1 cellular context compared by ENCODE assay signal in genomic region chr9:128688501-128689292, GRCh38.
A peak's percentile ranks its signal among the peaks of the same experiment; 100 is the strongest.
TF ChIP-seq lines count a peak whose summit lies in the region.

A gene with protein sequence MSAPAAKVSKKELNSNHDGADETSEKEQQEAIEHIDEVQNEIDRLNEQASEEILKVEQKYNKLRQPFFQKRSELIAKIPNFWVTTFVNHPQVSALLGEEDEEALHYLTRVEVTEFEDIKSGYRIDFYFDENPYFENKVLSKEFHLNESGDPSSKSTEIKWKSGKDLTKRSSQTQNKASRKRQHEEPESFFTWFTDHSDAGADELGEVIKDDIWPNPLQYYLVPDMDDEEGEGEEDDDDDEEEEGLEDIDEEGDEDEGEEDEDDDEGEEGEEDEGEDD (plus strand): TSS chr9:128689222. CDS start chr9:128689583, 361 bp downstream.

TF ChIP-seq in K562, 482 proteins besides CTCF, POLR2A, EP300 and RAD21 (continued from another document and continues in another):
- TF ChIP-seq IRF9 (tag; IDR thresholded peaks at IDR 0.05) (no peak), ZNF140 (CRISPR knock-in tag; IDR thresholded peaks at IDR 0.05) (no peak), ZNF592 (IDR thresholded peaks at IDR 0.05) (no peak), SMARCA4 (IDR thresholded peaks at IDR 0.05) (peak; percentile 66), ZNF121 (CRISPR knock-in tag; conservative IDR thresholded peaks at IDR 0.05) (no peak), HDAC6 (IDR thresholded peaks at IDR 0.05; ENCODE audit: low read depth, low read length) (no peak), HCFC1 (IDR thresholded peaks at IDR 0.05; ENCODE audit: low read depth, low read length) (no peak; the same call in 1 of the 2 replicates), SMARCB1 (IDR thresholded peaks at IDR 0.05; ENCODE audit: insufficient read length, low read depth) (no peak), ZNF217 (CRISPR knock-in tag; IDR thresholded peaks at IDR 0.05) (no peak), TFAP4 (CRISPR knock-in tag; IDR thresholded peaks at IDR 0.05; ENCODE audit: borderline replicate concordance) (peak; percentile 67; the same call in 1 of the 2 replicates), RUNX1 (IDR thresholded peaks at IDR 0.05; ENCODE audit: low read depth) (no peak), AFF1 (IDR thresholded peaks at IDR 0.05; ENCODE audit: low read depth in 1 of 2, partially characterized antibody in 2 of 2) (no peak), MNT (conservative IDR thresholded peaks at IDR 0.05) (no peak), ZBTB11 (CRISPR knock-in tag; IDR thresholded peaks at IDR 0.05) (peak in 1 of 3 experiments; percentile 54; a peak in 1 of 6 replicates), TRIM28 (IDR thresholded peaks at IDR 0.05) (peak; percentile 89; the same call in 1 of the 2 replicates)
- TF ChIP-seq, protein P1, sequence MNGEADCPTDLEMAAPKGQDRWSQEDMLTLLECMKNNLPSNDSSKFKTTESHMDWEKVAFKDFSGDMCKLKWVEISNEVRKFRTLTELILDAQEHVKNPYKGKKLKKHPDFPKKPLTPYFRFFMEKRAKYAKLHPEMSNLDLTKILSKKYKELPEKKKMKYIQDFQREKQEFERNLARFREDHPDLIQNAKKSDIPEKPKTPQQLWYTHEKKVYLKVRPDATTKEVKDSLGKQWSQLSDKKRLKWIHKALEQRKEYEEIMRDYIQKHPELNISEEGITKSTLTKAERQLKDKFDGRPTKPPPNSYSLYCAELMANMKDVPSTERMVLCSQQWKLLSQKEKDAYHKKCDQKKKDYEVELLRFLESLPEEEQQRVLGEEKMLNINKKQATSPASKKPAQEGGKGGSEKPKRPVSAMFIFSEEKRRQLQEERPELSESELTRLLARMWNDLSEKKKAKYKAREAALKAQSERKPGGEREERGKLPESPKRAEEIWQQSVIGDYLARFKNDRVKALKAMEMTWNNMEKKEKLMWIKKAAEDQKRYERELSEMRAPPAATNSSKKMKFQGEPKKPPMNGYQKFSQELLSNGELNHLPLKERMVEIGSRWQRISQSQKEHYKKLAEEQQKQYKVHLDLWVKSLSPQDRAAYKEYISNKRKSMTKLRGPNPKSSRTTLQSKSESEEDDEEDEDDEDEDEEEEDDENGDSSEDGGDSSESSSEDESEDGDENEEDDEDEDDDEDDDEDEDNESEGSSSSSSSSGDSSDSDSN (IDR thresholded peaks at IDR 0.05; ENCODE audit: borderline replicate concordance in 1 of 2, low read depth in 2 of 2, low read length in 2 of 2): no peak
- TF ChIP-seq, protein P2, sequence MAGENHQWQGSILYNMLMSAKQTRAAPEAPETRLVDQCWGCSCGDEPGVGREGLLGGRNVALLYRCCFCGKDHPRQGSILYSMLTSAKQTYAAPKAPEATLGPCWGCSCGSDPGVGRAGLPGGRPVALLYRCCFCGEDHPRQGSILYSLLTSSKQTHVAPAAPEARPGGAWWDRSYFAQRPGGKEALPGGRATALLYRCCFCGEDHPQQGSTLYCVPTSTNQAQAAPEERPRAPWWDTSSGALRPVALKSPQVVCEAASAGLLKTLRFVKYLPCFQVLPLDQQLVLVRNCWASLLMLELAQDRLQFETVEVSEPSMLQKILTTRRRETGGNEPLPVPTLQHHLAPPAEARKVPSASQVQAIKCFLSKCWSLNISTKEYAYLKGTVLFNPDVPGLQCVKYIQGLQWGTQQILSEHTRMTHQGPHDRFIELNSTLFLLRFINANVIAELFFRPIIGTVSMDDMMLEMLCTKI (IDR thresholded peaks at IDR 0.05; ENCODE audit: partially characterized antibody): no peak
- TF ChIP-seq, protein P3, sequence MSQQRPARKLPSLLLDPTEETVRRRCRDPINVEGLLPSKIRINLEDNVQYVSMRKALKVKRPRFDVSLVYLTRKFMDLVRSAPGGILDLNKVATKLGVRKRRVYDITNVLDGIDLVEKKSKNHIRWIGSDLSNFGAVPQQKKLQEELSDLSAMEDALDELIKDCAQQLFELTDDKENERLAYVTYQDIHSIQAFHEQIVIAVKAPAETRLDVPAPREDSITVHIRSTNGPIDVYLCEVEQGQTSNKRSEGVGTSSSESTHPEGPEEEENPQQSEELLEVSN (IDR thresholded peaks at IDR 0.05; ENCODE audit: borderline replicate concordance in 1 of 2, extremely low read depth in 1 of 2, insufficient read depth in 1 of 2, insufficient read length in 1 of 2, low read depth in 1 of 2, low read length in 1 of 2, poor library complexity in 1 of 2, severe bottlenecking in 1 of 2): peak; percentile 94 to 99
- TF ChIP-seq, protein P4, sequence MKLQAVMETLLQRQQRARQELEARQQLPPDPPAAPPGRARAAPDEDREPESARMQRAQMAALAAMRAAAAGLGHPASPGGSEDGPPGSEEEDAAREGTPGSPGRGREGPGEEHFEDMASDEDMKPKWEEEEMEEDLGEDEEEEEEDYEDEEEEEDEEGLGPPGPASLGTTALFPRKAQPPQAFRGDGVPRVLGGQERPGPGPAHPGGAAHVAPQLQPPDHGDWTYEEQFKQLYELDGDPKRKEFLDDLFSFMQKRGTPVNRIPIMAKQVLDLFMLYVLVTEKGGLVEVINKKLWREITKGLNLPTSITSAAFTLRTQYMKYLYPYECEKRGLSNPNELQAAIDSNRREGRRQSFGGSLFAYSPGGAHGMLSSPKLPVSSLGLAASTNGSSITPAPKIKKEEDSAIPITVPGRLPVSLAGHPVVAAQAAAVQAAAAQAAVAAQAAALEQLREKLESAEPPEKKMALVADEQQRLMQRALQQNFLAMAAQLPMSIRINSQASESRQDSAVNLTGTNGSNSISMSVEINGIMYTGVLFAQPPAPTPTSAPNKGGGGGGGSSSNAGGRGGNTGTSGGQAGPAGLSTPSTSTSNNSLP (IDR thresholded peaks at IDR 0.05; ENCODE audit: borderline replicate concordance, low read depth, low read length): no peak
- TF ChIP-seq, protein P5, sequence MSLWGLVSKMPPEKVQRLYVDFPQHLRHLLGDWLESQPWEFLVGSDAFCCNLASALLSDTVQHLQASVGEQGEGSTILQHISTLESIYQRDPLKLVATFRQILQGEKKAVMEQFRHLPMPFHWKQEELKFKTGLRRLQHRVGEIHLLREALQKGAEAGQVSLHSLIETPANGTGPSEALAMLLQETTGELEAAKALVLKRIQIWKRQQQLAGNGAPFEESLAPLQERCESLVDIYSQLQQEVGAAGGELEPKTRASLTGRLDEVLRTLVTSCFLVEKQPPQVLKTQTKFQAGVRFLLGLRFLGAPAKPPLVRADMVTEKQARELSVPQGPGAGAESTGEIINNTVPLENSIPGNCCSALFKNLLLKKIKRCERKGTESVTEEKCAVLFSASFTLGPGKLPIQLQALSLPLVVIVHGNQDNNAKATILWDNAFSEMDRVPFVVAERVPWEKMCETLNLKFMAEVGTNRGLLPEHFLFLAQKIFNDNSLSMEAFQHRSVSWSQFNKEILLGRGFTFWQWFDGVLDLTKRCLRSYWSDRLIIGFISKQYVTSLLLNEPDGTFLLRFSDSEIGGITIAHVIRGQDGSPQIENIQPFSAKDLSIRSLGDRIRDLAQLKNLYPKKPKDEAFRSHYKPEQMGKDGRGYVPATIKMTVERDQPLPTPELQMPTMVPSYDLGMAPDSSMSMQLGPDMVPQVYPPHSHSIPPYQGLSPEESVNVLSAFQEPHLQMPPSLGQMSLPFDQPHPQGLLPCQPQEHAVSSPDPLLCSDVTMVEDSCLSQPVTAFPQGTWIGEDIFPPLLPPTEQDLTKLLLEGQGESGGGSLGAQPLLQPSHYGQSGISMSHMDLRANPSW (CRISPR knock-in tag; IDR thresholded peaks at IDR 0.05): peak; percentile 72; the same call in 1 of the 2 replicates
